Comparison of ENCODE assay signal across 17 cellular contexts in genomic region chr5:150787659-150788058, GRCh38. TPM values are rescaled to one million over a fixed set of nuclear protein-coding genes. Genes with fewer than 3 reads are reported as not detected.
DNase-seq lines count a peak whose midpoint lies in the region; ATAC-seq and TF ChIP-seq lines count a peak whose summit lies in the region.
"Had no signal": no experiment of that assay in that cellular context is flagged by ENCODE, and none has a peak within 500 bp of the region (broad histone marks: within the 10 kb centered on the region; RNA-seq: fewer than 3 reads in every experiment).

No MANE protein-coding gene starts in this region.

- peak overlapping the region; percentile 29 to 56 for H3K27ac Mint-ChIP-seq in activated naive CD4-positive, alpha-beta T cell treated with anti-CD3 and anti-CD28 coated beads, Interleukin-2, amount 50 U/mL, for 72 hours
- H3K27ac Mint-ChIP-seq: H9 had no signal

- H3K36me3 ChIP-seq in stomach = no peaks in the 10 kb centered on the region
- H3K36me3 ChIP-seq: left lung had no signal

- H3K27ac ChIP-seq in stomach = peak overlapping the region in 3 of 5 donors; percentile 12 to 93 (median 14)

- H3K9me3 ChIP-seq in stomach = no peaks in the 10 kb centered on the region
- H3K9me3 ChIP-seq: left lung had no signal

- peak overlapping the region in 1 of 4 donors; percentile 0 for H3K4me3 ChIP-seq in stomach
- H3K4me3 ChIP-seq: left lung had no signal

- H3K9me3 Mint-ChIP-seq in activated naive CD4-positive, alpha-beta T cell treated with anti-CD3 and anti-CD28 coated beads, Interleukin-2, amount 50 U/mL, for 72 hours = peaks cover 4 to 5% of the 10 kb centered on the region in 2 donors

- no peak for TF ChIP-seq POLR2A in stomach (IDR thresholded peaks at IDR 0.05)

- H3K4me1 ChIP-seq in stomach = peaks cover 14 to 84% (median 52%) of the 10 kb centered on the region in 4 donors

- H3K27me3 ChIP-seq in stomach = no peaks in the 10 kb centered on the region
- H3K27me3 ChIP-seq: left lung had no signal

- 15 to 37% (median 27%) methylated on average over 1 of the region's 1 CpG for WGBS in stomach, 5 donors

- ATAC-seq in activated naive CD4-positive, alpha-beta T cell treated with anti-CD3 and anti-CD28 coated beads, Interleukin-2, amount 50 U/mL, for 72 hours = no peak
- ATAC-seq: left lung; stimulated activated naive CD8-positive, alpha-beta T cell treated with anti-CD3 and anti-CD28 coated beads, Interleukin-15, amount 100 ng/mL, for 72 hours had no signal

- no peak for TF ChIP-seq EP300 in stomach (IDR thresholded peaks at IDR 0.05)

- peaks cover 16 to 47% of the 10 kb centered on the region in 2 donors for H3K36me3 Mint-ChIP-seq in activated naive CD4-positive, alpha-beta T cell treated with anti-CD3 and anti-CD28 coated beads, Interleukin-2, amount 50 U/mL, for 72 hours

- intact Hi-C loops in stomach (cut with DNase I; ENCODE audit: low total_unique reads) = no loop called here

- no peak for DNase-seq in activated naive CD4-positive, alpha-beta T cell treated with anti-CD3 and anti-CD28 coated beads, Interleukin-2, amount 50 U/mL, for 72 hours (ENCODE audit: low spot score in 2 of 2)
- DNase-seq in activated naive CD4-positive, alpha-beta T cell treated with Interleukin-2 at 50 U/mL for 16 hours = no peak
- peak; percentile 75 for DNase-seq in MV-4-11 (lab: John Stamatoyannopoulos, UW)
- DNase-seq in amniotic epithelial cell (ENCODE audit: low read depth) = peak; percentile 35
- no peak for DNase-seq in stomach
- DNase-seq in NCI-H2171 (lab: John Stamatoyannopoulos, UW) = no peak
- DNase-seq in hepatic stellate cell (ENCODE audit: low spot score) = no peak
- DNase-seq in NCI-H524 (lab: John Stamatoyannopoulos, UW) = no peak
- DNase-seq: activated effector memory CD4-positive, alpha-beta T cell treated with Interleukin-2 at 50 U/mL for 16 hours; H9; left lung; NCI-H1092 treated with DMSO at 0.1 percent for 48 hours; posterior cingulate gyrus; stimulated activated naive CD8-positive, alpha-beta T cell treated with anti-CD3 and anti-CD28 coated beads, Interleukin-15, amount 100 ng/mL, for 72 hours; T-helper 9 cell had no signal

- TF ChIP-seq CTCF in stomach (IDR thresholded peaks at IDR 0.05) = no peak

RNA-seq across cellular contexts. Expression of gene SMIM3, which starts 9.1 kb away (rescaled TPM):
- total RNA-seq in activated naive CD4-positive, alpha-beta T cell treated with anti-CD3 and anti-CD28 coated beads, Interleukin-2, amount 50 U/mL, for 72 hours = 10 to 100 TPM; 27.1 to 33.0 TPM
- total RNA-seq in stomach = 10 to 100 TPM in 4 of 5 donors, 1 to 10 TPM in 1; 9.9 to 63.8 (median 24.2) TPM
- polyA plus RNA-seq in stomach = 10 to 100 TPM; 15.8 to 47.5 (median 46.9) TPM

RNA-seq across cellular contexts. Expression of gene DCTN4, which starts 28.8 kb away (rescaled TPM):
- total RNA-seq in activated naive CD4-positive, alpha-beta T cell treated with anti-CD3 and anti-CD28 coated beads, Interleukin-2, amount 50 U/mL, for 72 hours = 10 to 100 TPM; 44.0 to 56.4 TPM
- total RNA-seq in stomach = 100 to 1,000 TPM in 1 of 5 donors, 10 to 100 TPM in 4; 27.7 to 113 (median 54.7) TPM
- polyA plus RNA-seq in stomach = 10 to 100 TPM; 16.1 to 30.7 (median 18.1) TPM

RNA-seq across cellular contexts. Expression of gene IRGM, which starts 58.7 kb away (rescaled TPM):
- 1 to 10 TPM; 4.5 to 4.7 TPM for total RNA-seq in activated naive CD4-positive, alpha-beta T cell treated with anti-CD3 and anti-CD28 coated beads, Interleukin-2, amount 50 U/mL, for 72 hours
- 1 to 10 TPM in 1 of 5 donors, not detected in 4; 4.7 TPM for total RNA-seq in stomach
- not detected for polyA plus RNA-seq in stomach
- total RNA-seq: bronchial epithelial cell, G401, left lung had no signal

Comparison
In these comparisons a context has a peak if more than half of its experiments do, and no peak if none do; other contexts are left out.
1. DNase-seq: peak in MV-4-11 (single experiment) and amniotic epithelial cell (single experiment); none in activated naive CD4-positive, alpha-beta T cell treated with anti-CD3 and anti-CD28 coated beads, Interleukin-2, amount 50 U/mL, for 72 hours (0 of 2), activated naive CD4-positive, alpha-beta T cell treated with Interleukin-2 at 50 U/mL for 16 hours (single experiment), stomach (single experiment), NCI-H2171 (single experiment), hepatic stellate cell (single experiment) and NCI-H524 (0 of 2).